1 cellular context compared by ENCODE assay signal in genomic region chr14:81269100-81269978, GRCh38.
TF ChIP-seq lines count a peak whose summit lies in the region.

No MANE protein-coding gene starts in this region.

TF ChIP-seq in HCT116, 20 proteins besides CTCF, POLR2A, EP300 and RAD21 (continued from another document):
- TF ChIP-seq ZBTB33 (IDR thresholded peaks at IDR 0.05; ENCODE audit: extremely low read depth, insufficient replicate concordance, low read length) (no peak), EZH2phosphoT487 (IDR thresholded peaks at IDR 0.05; ENCODE audit: borderline replicate concordance) (no peak)
